34 cellular contexts compared by ENCODE assay signal in the genomic region with DNA sequence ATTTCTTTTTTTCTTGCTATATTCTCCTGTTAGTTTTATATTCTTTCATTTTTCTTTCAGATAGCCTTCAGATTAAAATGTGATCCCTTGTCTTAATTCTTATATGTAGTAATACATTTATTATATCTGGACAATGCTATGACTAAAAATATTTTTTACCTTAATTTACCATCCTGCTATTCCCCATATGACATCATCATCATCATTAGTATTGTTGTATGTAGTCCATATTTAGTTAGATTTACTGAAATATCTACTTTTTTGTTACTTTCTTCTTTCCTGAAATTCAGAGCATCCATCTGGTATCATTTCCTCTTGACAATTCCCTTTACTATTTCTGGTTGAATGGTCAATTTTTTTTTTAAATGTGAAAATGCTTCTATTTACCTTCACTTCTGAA.
"Had no signal": no experiment of that assay in that cellular context is flagged by ENCODE, and none has a peak within 500 bp of the region (broad histone marks: within the 10 kb centered on the region; RNA-seq: fewer than 3 reads in every experiment).

No MANE protein-coding gene starts in this region.

- H3K27ac ChIP-seq: adrenal gland, ascending aorta, body of pancreas, brain microvascular endothelial cell, breast epithelium, cardiac muscle cell had no signal

- H3K36me3 ChIP-seq: adrenal gland, ascending aorta, brain microvascular endothelial cell, cardiac muscle cell had no signal

- H3K9me3 ChIP-seq: adrenal gland, ascending aorta, body of pancreas, breast epithelium had no signal

- DNase-seq: activated effector memory CD4-positive, alpha-beta T cell treated with anti-CD3 and anti-CD28 coated beads, Interleukin-2, amount 50 U/mL, for 16 hours; activated effector memory CD4-positive, alpha-beta T cell treated with Interleukin-2 at 50 U/mL for 16 hours; activated gamma-delta T cell; activated gamma-delta T cell treated with Interleukin-2 at 50 U/mL for 16 hours; activated naive CD4-positive, alpha-beta T cell; activated naive CD4-positive, alpha-beta T cell treated with anti-CD3 and anti-CD28 coated beads for 36 hours; activated naive CD4-positive, alpha-beta T cell treated with anti-CD3 and anti-CD28 coated beads, Interleukin-2, amount 10 ng/mL, durations not matched to agents 7 days and 5 days; activated naive CD4-positive, alpha-beta T cell treated with anti-CD3 and anti-CD28 coated beads, Interleukin-2, amount 50 U/mL, for 16 hours; activated naive CD4-positive, alpha-beta T cell treated with Interleukin-2 at 50 U/mL for 16 hours; activated naive CD8-positive, alpha-beta T cell treated with anti-CD3 and anti-CD28 coated beads for 36 hours; activated naive CD8-positive, alpha-beta T cell treated with anti-CD3 and anti-CD28 coated beads, Interleukin-2, amount 10 ng/mL, durations not matched to agents 7 days and 5 days; activated naive CD8-positive, alpha-beta T cell treated with anti-CD3 and anti-CD28 coated beads, Interleukin-2, amount 50 U/mL, for 24 hours; activated T-cell treated with anti-CD3 and anti-CD28 coated beads, Interleukin-2, amount 50 U/mL, for 1 hour; activated T-cell treated with anti-CD3 and anti-CD28 coated beads, Interleukin-2, amount 50 U/mL, for 24 hours; activated T-cell treated with anti-CD3 and anti-CD28 coated beads, Interleukin-2, amount 50 U/mL, for 4 hours; activated T-cell treated with anti-CD3 and anti-CD28 coated beads, Interleukin-2, amount 50 U/mL, for 48 hours; activated T-cell treated with anti-CD3 and anti-CD28 coated beads, Interleukin-2, amount 50 U/mL, for 72 hours; adrenal gland; amniotic stem cell; amygdala; anterior cingulate cortex; aorta; body of pancreas; brain microvascular endothelial cell; caudate nucleus; central memory CD4-positive, alpha-beta T cell; cerebellar nuclear complex had no signal

- H3K4me3 ChIP-seq: adrenal gland, ascending aorta, body of pancreas, breast epithelium, cardiac muscle cell had no signal

- H3K4me1 ChIP-seq: adrenal gland, ascending aorta, body of pancreas, breast epithelium had no signal

- H3K27me3 ChIP-seq: adrenal gland, ascending aorta, body of pancreas, brain microvascular endothelial cell, breast epithelium, cardiac muscle cell had no signal

- ATAC-seq: activated naive CD4-positive, alpha-beta T cell treated with anti-CD3 and anti-CD28 coated beads, Interleukin-2, amount 50 U/mL, for 72 hours; activated naive CD8-positive, alpha-beta T cell treated with anti-CD3 and anti-CD28 coated beads, Interleukin-2, amount 50 U/mL, for 24 hours; activated T-cell treated with anti-CD3 and anti-CD28 coated beads, Interleukin-2, amount 50 U/mL, for 4 hours; activated T-cell treated with anti-CD3 and anti-CD28 coated beads, Interleukin-2, amount 50 U/mL, for 72 hours; activated T-helper 17 cell treated with anti-CD3 and anti-CD28 coated beads, Interleukin-2, amount 50 U/mL, for 72 hours; body of pancreas had no signal

- FAIRE-seq: astrocyte, bronchial epithelial cell had no signal
